Comparison of ENCODE assay signal across 22 cellular contexts in genomic region chr10:66587680-66588050, GRCh38.
"Had no signal": no experiment of that assay in that cellular context is flagged by ENCODE, and none has a peak within 500 bp of the region (broad histone marks: within the 10 kb centered on the region; RNA-seq: fewer than 3 reads in every experiment).

No MANE protein-coding gene starts in this region.

- H3K4me3 ChIP-seq: colonic mucosa, esophagus squamous epithelium, gastrocnemius medialis, heart right ventricle, left lung, lower lobe of right lung had no signal

- H3K4me3 Mint-ChIP-seq: dendritic cell treated with granulocyte-macrophage colony-stimulating factor and Interleukin-4, amounts not matched to agents 40 ng/mL and 50 ng/mL, for 4 days; effector memory CD8-positive, alpha-beta T cell; endodermal cell had no signal

- H3K4me1 ChIP-seq: colonic mucosa, esophagus squamous epithelium, gastrocnemius medialis, left lung, lower lobe of right lung had no signal

- H3K27ac Mint-ChIP-seq: dendritic cell treated with granulocyte-macrophage colony-stimulating factor and Interleukin-4, amounts not matched to agents 40 ng/mL and 50 ng/mL, for 4 days; effector memory CD8-positive, alpha-beta T cell; endodermal cell had no signal

- DNase-seq: colonic mucosa; cortex of kidney; effector CD8-positive, alpha-beta T cell; effector memory CD8-positive, alpha-beta T cell; endodermal cell; erythroblast; esophagus squamous epithelium; foreskin melanocyte; gastrocnemius medialis; glutamatergic neuron; head of caudate nucleus; heart right ventricle; hippocampal formation; left cardiac atrium; left ventricle myocardium superior; lower lobe of right lung; mesendoderm; midbrain had no signal

- H3K27me3 ChIP-seq: colonic mucosa, esophagus squamous epithelium, gastrocnemius medialis, heart right ventricle, left lung had no signal

- H3K27ac ChIP-seq: colonic mucosa, epithelial cell of prostate, esophagus squamous epithelium, gastrocnemius medialis, heart right ventricle, left lung, lower lobe of right lung had no signal

- H3K9me3 Mint-ChIP-seq: endodermal cell had no signal

- H3K9me3 ChIP-seq: colonic mucosa, esophagus squamous epithelium, gastrocnemius medialis, left lung, lower lobe of right lung had no signal

- ATAC-seq: effector memory CD8-positive, alpha-beta T cell; esophagus mucosa; gastrocnemius medialis; left cardiac atrium; left lung had no signal

- H3K27me3 Mint-ChIP-seq: dendritic cell treated with granulocyte-macrophage colony-stimulating factor and Interleukin-4, amounts not matched to agents 40 ng/mL and 50 ng/mL, for 4 days; effector memory CD8-positive, alpha-beta T cell had no signal

- H3K4me1 Mint-ChIP-seq: endodermal cell had no signal

- H3K36me3 ChIP-seq: colonic mucosa, esophagus squamous epithelium, gastrocnemius medialis, heart right ventricle, left lung, lower lobe of right lung had no signal
